In the genomic region with DNA sequence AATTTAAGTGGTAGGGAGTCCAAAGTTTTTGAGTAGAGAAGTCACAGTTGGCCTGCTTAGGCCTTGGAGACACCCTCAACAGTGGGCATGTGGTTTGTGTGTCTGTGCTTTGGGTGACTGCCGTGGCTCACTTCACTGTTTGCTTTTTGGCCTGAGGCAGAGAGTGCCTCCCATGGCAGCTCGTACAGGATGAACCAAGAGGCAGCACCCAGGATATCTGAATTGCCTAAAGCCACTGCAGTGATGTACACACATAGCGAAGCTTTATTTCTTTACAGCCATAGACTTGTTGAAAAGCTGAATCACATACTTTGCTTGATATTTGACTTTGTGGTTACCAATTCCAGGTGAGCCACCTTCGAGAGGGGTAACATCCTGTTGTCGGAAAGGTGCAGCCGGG, we compare ENCODE assay signal across 1 cellular context.
TF ChIP-seq lines count a peak whose summit lies in the region.

No MANE protein-coding gene starts in this region.

TF ChIP-seq in GM12878, 131 proteins besides CTCF, POLR2A, EP300 and RAD21 (continued from another document):
- TF ChIP-seq BHLHE40 (IDR thresholded peaks at IDR 0.05; ENCODE audit: borderline replicate concordance in 1 of 2, low read depth in 2 of 2, low read length in 1 of 2): no peak
- TF ChIP-seq EGR1 (IDR thresholded peaks at IDR 0.05; ENCODE audit: borderline replicate concordance in 1 of 2, low read depth in 2 of 2, low read length in 2 of 2): no peak
- no peak for TF ChIP-seq HCFC1 (IDR thresholded peaks at IDR 0.05; ENCODE audit: low read length)
